ENCODE assay signal across 8 cellular contexts in genomic region chr10:95242581-95243317, GRCh38. TPM values are rescaled to one million over a fixed set of nuclear protein-coding genes. Genes with fewer than 3 reads are reported as not detected.
A peak's percentile ranks its signal among the peaks of the same experiment; 100 is the strongest.
DNase-seq lines count a peak whose midpoint lies in the region; ATAC-seq and TF ChIP-seq lines count a peak whose summit lies in the region.

No MANE protein-coding gene starts in this region.

- H3K27me3 ChIP-seq in body of pancreas (no peaks in the 10 kb centered on the region), vagina (no peaks in the 10 kb centered on the region)

- peak; percentile 72 for DNase-seq in AG08395 (ENCODE audit: low spot score)
- DNase-seq in EL = peak; percentile 67
- peak; percentile 40 for DNase-seq in NCI-H345 (lab: John Stamatoyannopoulos, UW)
- DNase-seq in body of pancreas = peak; percentile 61 to 72 (median 70)
- no peak for DNase-seq in left lobe of liver (ENCODE audit: low spot score)
- DNase-seq in vagina (ENCODE audit: extremely low spot score in 2 of 2) = no peak

- no peak for TF ChIP-seq POLR2A in body of pancreas (IDR thresholded peaks at IDR 0.05)
- no peak for TF ChIP-seq POLR2A in vagina (IDR thresholded peaks at IDR 0.05)

- ATAC-seq in body of pancreas (peak; percentile 73), left lobe of liver (peak; percentile 84), GM21423 (IDR thresholded peaks at IDR 0.05; ENCODE audit: unreplicated experiment) (no peak), HG02885 (IDR thresholded peaks at IDR 0.05; ENCODE audit: poor library complexity, unreplicated experiment) (no peak)

- intact Hi-C loops in body of pancreas (cut with DNase I) (loop anchor here (5.0 to 10.0 kb wide), 3 partner anchors 58 to 120 kb away; no protein-coding TSS in a partner anchor), vagina (cut with DNase I) (loop anchor here (10.0 kb wide), 2 partner anchors 112 to 362 kb away; no protein-coding TSS in a partner anchor)

- H3K9me3 ChIP-seq in body of pancreas (no peaks in the 10 kb centered on the region), vagina (no peaks in the 10 kb centered on the region)

- no peak overlapping the region for H3K4me3 ChIP-seq in body of pancreas
- H3K4me3 ChIP-seq in vagina = no peak overlapping the region

- TF ChIP-seq CTCF in body of pancreas (IDR thresholded peaks at IDR 0.05) (peak in 6 of 7 experiments; percentile 29 to 80 (median 72)), vagina (IDR thresholded peaks at IDR 0.05) (peak in 1 of 3 experiments; percentile 13)

- WGBS in body of pancreas, 2 donors = 77 to 83% methylated on average over 8 of the region's 8 CpGs

- peaks cover 0 to 14% of the 10 kb centered on the region in 2 donors for H3K36me3 ChIP-seq in body of pancreas (replicated peaks in 1 of 2; ENCODE audit: insufficient read depth in 1 of 2, low read depth in 2 of 2)
- peaks cover 0 to 30% of the 10 kb centered on the region in 2 donors for H3K36me3 ChIP-seq in vagina

- H3K27ac ChIP-seq in body of pancreas (no peak overlapping the region), vagina (no peak overlapping the region)

- H3K4me1 ChIP-seq in body of pancreas = peaks cover 13% of the 10 kb centered on the region
- peaks cover 13% of the 10 kb centered on the region for H3K4me1 ChIP-seq in vagina

RNA-seq across cellular contexts. Expression of gene PDLIM1, which starts 48.1 kb away (rescaled TPM):
- total RNA-seq in body of pancreas = 10 to 100 TPM; 41.5 to 66.2 TPM
- 67.1 TPM for total RNA-seq in left lobe of liver
- total RNA-seq in vagina = 181 TPM

RNA-seq across cellular contexts. Expression of gene ACSM6, which starts 48.7 kb away (rescaled TPM):
- total RNA-seq in body of pancreas (1 to 10 TPM in 1 of 2 donors, under 1 TPM in 1; 0.52 to 9.6 TPM), left lobe of liver (not detected), vagina (not detected)

Comparison
In these comparisons a context has a peak if more than half of its experiments do, and no peak if none do; other contexts are left out.
1. DNase-seq: peak in AG08395 (single experiment), EL (single experiment), NCI-H345 (single experiment) and body of pancreas (4 of 4); none in left lobe of liver (single experiment) and vagina (0 of 2).
2. ATAC-seq: peak in body of pancreas (single experiment) and left lobe of liver (single experiment); none in GM21423 (single experiment) and HG02885 (single experiment).